Comparison of ENCODE assay signal across 8 cellular contexts in the genomic region with DNA sequence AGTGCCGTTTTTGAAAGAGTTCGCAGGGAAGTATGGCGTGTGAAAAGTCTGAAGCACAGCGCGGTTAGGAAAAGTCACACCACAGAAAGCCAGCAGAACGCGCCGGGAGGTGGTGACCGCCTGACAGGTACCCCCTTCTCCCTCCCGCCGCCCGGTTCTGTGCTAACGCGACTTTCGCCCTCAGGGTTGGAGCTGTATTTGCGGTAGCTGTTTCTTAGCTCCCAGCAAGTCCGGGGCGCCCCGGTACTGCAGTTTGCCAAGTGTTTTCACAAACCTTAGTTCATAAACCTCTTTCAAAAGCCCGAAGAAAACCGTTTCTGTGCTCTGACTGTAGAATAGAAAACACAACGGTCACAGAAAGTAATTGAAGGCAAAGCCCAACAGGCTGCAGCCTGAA. TPM values are rescaled to one million over a fixed set of nuclear protein-coding genes. Genes with fewer than 3 reads are reported as not detected.
A peak's percentile ranks its signal among the peaks of the same experiment; 100 is the strongest.
DNase-seq lines count a peak whose midpoint lies in the region; ATAC-seq and TF ChIP-seq lines count a peak whose summit lies in the region.

No MANE protein-coding gene starts in this region.

- peaks cover 36% of the 10 kb centered on the region for H3K4me1 Mint-ChIP-seq in CD14-positive monocyte

- H3K27me3 ChIP-seq in breast epithelium: no peaks in the 10 kb centered on the region

- DNase-seq in CD14-positive monocyte (ENCODE audit: low spot score) (no peak), T follicular helper cell (ENCODE audit: low read depth) (peak; percentile 36), breast epithelium (ENCODE audit: low spot score in 2 of 2) (peak; percentile 18 to 56), kidney glomerular epithelial cell (lab: John Stamatoyannopoulos, UW) (peak; percentile 31), midbrain (lab: John Stamatoyannopoulos, UW) (no peak)
- DNase-seq in stimulated activated CD4-positive, alpha-beta T cell treated with anti-CD3 and anti-CD28 coated beads, Interleukin-4, amount 100 ng/mL, for 24 hours: peak; percentile 47

- TF ChIP-seq POLR2A in breast epithelium (IDR thresholded peaks at IDR 0.05): no peak

- H3K36me3 Mint-ChIP-seq in CD14-positive monocyte: peaks cover 7 to 8% of the 10 kb centered on the region in 2 donors

- peak overlapping the region; percentile 100 for H3K4me3 Mint-ChIP-seq in CD14-positive monocyte

- no peaks in the 10 kb centered on the region for H3K9me3 ChIP-seq in breast epithelium

- no peak for TF ChIP-seq CTCF in CD14-positive monocyte (IDR thresholded peaks at IDR 0.05)
- TF ChIP-seq CTCF in breast epithelium (IDR thresholded peaks at IDR 0.05): peak in 1 of 3 donors; percentile 6

- peak overlapping the region in 5 of 7 donors; percentile 50 to 81 (median 68) for H3K27ac Mint-ChIP-seq in CD14-positive monocyte

- peaks cover 0 to 3% (median 0%) of the 10 kb centered on the region in 7 donors for H3K9me3 Mint-ChIP-seq in CD14-positive monocyte

- ATAC-seq in GM19324 (IDR thresholded peaks at IDR 0.05; ENCODE audit: low FRiP score, unreplicated experiment) (peak; percentile 67), HG03342 (IDR thresholded peaks at IDR 0.05; ENCODE audit: unreplicated experiment) (peak; percentile 48)

- peak overlapping the region; percentile 80 to 93 (median 90) for H3K4me3 ChIP-seq in breast epithelium

- no peaks in the 10 kb centered on the region for H3K4me1 ChIP-seq in breast epithelium

- H3K27me3 Mint-ChIP-seq in CD14-positive monocyte (ENCODE audit: low read depth in 3 of 3): peaks cover 11 to 22% (median 20%) of the 10 kb centered on the region in 3 donors

- H3K27ac ChIP-seq in breast epithelium: peak overlapping the region; percentile 85 to 89

- intact Hi-C loops in CD14-positive monocyte (cut with micrococcal nuclease) (no loop called here), breast epithelium (cut with DNase I; ENCODE audit: low total_unique reads) (no loop called here)

- no peaks in the 10 kb centered on the region for H3K36me3 ChIP-seq in breast epithelium

RNA-seq across cellular contexts. Expression of a gene that starts 0.4 kb away (rescaled TPM):
- polyA plus RNA-seq in CD14-positive monocyte: 1 to 10 TPM; 2.3 to 5.3 TPM
- 10 to 100 TPM; 25.5 to 37.9 (median 28.5) TPM for total RNA-seq in breast epithelium

RNA-seq across cellular contexts. Expression of a gene that starts 56.9 kb away (rescaled TPM):
- 1 to 10 TPM; 1.8 to 2.3 TPM for polyA plus RNA-seq in CD14-positive monocyte
- total RNA-seq in breast epithelium: 1 to 10 TPM; 5.4 to 9.5 (median 9.2) TPM

Comparison
In these comparisons a context has a peak if more than half of its experiments do, and no peak if none do; other contexts are left out.
1. DNase-seq: peak in T follicular helper cell (single experiment), breast epithelium (2 of 2), kidney glomerular epithelial cell (single experiment) and stimulated activated CD4-positive, alpha-beta T cell treated with anti-CD3 and anti-CD28 coated beads, Interleukin-4, amount 100 ng/mL, for 24 hours (single experiment); none in CD14-positive monocyte (single experiment) and midbrain (single experiment).